ENCODE assay signal across 1 cellular context in the genomic region with DNA sequence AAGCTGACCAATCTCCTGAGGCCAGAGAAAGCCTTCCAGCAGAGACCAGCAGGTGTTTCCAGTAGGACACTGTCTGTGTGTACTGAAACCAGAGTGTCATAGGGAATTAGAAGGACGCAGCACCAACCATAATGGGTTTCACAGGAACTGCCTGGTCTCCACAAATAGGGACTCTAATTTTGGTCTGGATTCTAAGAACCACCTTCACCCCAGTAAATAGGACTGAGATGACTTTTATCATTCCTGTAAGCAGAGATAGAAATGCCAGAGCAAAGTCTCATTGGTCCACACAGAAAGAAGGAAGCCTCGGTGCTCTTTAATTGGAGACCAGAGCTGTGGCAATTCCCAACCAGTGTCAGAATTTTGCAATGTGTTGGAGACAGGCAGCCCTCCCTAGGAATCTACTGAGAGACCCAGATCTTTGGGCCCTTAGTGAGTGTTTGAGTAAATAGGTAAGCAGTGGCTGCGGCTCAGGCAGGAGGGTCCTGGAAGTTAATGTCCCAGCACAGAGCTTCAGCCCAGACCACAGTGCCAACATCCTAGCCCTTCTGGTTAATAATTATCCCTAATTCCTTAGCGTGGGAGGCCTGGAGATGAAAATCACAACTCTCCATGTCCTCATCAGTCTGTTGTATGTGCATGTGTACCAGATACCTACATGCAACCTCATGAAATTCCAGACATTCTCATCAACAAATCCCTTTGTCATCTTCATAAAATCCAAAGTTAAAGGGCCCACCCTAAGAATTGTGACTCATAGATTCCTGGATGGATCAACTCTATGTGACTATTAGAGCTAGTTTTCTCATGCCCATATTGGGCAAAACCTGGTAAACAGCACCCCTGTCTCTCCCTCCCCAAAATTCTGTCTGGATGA.
A peak's percentile ranks its signal among the peaks of the same experiment; 100 is the strongest.
TF ChIP-seq lines count a peak whose summit lies in the region.

No MANE protein-coding gene starts in this region.

TF ChIP-seq in HepG2, 621 proteins besides CTCF, POLR2A, EP300 and RAD21 (continued from another document):
- TF ChIP-seq, protein P1, sequence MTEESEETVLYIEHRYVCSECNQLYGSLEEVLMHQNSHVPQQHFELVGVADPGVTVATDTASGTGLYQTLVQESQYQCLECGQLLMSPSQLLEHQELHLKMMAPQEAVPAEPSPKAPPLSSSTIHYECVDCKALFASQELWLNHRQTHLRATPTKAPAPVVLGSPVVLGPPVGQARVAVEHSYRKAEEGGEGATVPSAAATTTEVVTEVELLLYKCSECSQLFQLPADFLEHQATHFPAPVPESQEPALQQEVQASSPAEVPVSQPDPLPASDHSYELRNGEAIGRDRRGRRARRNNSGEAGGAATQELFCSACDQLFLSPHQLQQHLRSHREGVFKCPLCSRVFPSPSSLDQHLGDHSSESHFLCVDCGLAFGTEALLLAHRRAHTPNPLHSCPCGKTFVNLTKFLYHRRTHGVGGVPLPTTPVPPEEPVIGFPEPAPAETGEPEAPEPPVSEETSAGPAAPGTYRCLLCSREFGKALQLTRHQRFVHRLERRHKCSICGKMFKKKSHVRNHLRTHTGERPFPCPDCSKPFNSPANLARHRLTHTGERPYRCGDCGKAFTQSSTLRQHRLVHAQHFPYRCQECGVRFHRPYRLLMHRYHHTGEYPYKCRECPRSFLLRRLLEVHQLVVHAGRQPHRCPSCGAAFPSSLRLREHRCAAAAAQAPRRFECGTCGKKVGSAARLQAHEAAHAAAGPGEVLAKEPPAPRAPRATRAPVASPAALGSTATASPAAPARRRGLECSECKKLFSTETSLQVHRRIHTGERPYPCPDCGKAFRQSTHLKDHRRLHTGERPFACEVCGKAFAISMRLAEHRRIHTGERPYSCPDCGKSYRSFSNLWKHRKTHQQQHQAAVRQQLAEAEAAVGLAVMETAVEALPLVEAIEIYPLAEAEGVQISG (CRISPR knock-in tag; IDR thresholded peaks at IDR 0.05): peak; percentile 33; the same call in 1 of the 2 replicates
- TF ChIP-seq TEAD3 (CRISPR knock-in tag; optimal IDR thresholded peaks at IDR 0.05; ENCODE audit: borderline replicate concordance) (peak; percentile 7), SOX6 (IDR thresholded peaks at IDR 0.05) (no peak), SOX6 (CRISPR knock-in tag; IDR thresholded peaks at IDR 0.05) (peak; percentile 69), CEBPG (CRISPR knock-in tag; IDR thresholded peaks at IDR 0.05) (peak; percentile 57), FOXA1 (IDR thresholded peaks at IDR 0.05) (no peak), FOXA1 (CRISPR knock-in tag; IDR thresholded peaks at IDR 0.05) (peak; percentile 60; the same call in 1 of the 2 replicates), STAG1 (CRISPR knock-in tag; IDR thresholded peaks at IDR 0.05) (0 out of 2 replicates have a peak, but pooled peaks have one; percentile 5), SPEN (CRISPR knock-in tag; IDR thresholded peaks at IDR 0.05; ENCODE audit: low read depth) (no peak), FOSL2 (CRISPR knock-in tag; IDR thresholded peaks at IDR 0.05) (peak; percentile 47), ETV5 (CRISPR knock-in tag; IDR thresholded peaks at IDR 0.05; ENCODE audit: borderline replicate concordance) (no peak), SALL1 (CRISPR knock-in tag; IDR thresholded peaks at IDR 0.05) (peak; percentile 55; the same call in 1 of the 2 replicates), ZBTB7B (CRISPR knock-in tag; IDR thresholded peaks at IDR 0.05) (peak; percentile 64; the same call in 1 of the 2 replicates), SMC3 (IDR thresholded peaks at IDR 0.05; ENCODE audit: low read length) (no peak), ISL2 (CRISPR knock-in tag; IDR thresholded peaks at IDR 0.05) (peak; percentile 38; the same call in 1 of the 2 replicates), KLF12 (CRISPR knock-in tag; IDR thresholded peaks at IDR 0.05; ENCODE audit: borderline replicate concordance) (no peak), HDAC1 (CRISPR knock-in tag; IDR thresholded peaks at IDR 0.05) (0 out of 2 replicates have a peak, but pooled peaks have one; percentile 34), PHF21A (CRISPR knock-in tag; IDR thresholded peaks at IDR 0.05) (peak; percentile 90), ZC3H13 (CRISPR knock-in tag; IDR thresholded peaks at IDR 0.05) (no peak), MEIS2 (CRISPR knock-in tag; IDR thresholded peaks at IDR 0.05) (0 out of 2 replicates have a peak, but pooled peaks have one; percentile 45), MAFK (conservative IDR thresholded peaks at IDR 0.05 in 1 of 2, IDR thresholded peaks at IDR 0.05 in 1 of 2; ENCODE audit: low read length in 2 of 2) (0 out of 4 replicates have a peak, but pooled peaks of 1 of the 2 experiments have one; percentile 2), ZFP62 (CRISPR knock-in tag; IDR thresholded peaks at IDR 0.05) (0 out of 2 replicates have a peak, but pooled peaks have one; percentile 26), PHF8 (CRISPR knock-in tag; IDR thresholded peaks at IDR 0.05) (no peak), LCORL (IDR thresholded peaks at IDR 0.05) (no peak), LCORL (CRISPR knock-in tag; IDR thresholded peaks at IDR 0.05) (peak; percentile 30; the same call in 1 of the 2 replicates), NR2F6 (IDR thresholded peaks at IDR 0.05) (no peak), NR2F6 (CRISPR knock-in tag; IDR thresholded peaks at IDR 0.05) (0 out of 2 replicates have a peak, but pooled peaks have one; percentile 25), FOXA3 (CRISPR knock-in tag; IDR thresholded peaks at IDR 0.05) (peak; percentile 69), FOXP1 (IDR thresholded peaks at IDR 0.05) (no peak), FOXP1 (CRISPR knock-in tag; IDR thresholded peaks at IDR 0.05) (0 out of 2 replicates have a peak, but pooled peaks have one; percentile 15), BCL6 (CRISPR knock-in tag; IDR thresholded peaks at IDR 0.05) (peak; percentile 28; the same call in 1 of the 2 replicates)
- TF ChIP-seq, protein P2, sequence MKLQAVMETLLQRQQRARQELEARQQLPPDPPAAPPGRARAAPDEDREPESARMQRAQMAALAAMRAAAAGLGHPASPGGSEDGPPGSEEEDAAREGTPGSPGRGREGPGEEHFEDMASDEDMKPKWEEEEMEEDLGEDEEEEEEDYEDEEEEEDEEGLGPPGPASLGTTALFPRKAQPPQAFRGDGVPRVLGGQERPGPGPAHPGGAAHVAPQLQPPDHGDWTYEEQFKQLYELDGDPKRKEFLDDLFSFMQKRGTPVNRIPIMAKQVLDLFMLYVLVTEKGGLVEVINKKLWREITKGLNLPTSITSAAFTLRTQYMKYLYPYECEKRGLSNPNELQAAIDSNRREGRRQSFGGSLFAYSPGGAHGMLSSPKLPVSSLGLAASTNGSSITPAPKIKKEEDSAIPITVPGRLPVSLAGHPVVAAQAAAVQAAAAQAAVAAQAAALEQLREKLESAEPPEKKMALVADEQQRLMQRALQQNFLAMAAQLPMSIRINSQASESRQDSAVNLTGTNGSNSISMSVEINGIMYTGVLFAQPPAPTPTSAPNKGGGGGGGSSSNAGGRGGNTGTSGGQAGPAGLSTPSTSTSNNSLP (IDR thresholded peaks at IDR 0.05; ENCODE audit: low read depth, low read length): peak; percentile 51
- TF ChIP-seq, protein P3, sequence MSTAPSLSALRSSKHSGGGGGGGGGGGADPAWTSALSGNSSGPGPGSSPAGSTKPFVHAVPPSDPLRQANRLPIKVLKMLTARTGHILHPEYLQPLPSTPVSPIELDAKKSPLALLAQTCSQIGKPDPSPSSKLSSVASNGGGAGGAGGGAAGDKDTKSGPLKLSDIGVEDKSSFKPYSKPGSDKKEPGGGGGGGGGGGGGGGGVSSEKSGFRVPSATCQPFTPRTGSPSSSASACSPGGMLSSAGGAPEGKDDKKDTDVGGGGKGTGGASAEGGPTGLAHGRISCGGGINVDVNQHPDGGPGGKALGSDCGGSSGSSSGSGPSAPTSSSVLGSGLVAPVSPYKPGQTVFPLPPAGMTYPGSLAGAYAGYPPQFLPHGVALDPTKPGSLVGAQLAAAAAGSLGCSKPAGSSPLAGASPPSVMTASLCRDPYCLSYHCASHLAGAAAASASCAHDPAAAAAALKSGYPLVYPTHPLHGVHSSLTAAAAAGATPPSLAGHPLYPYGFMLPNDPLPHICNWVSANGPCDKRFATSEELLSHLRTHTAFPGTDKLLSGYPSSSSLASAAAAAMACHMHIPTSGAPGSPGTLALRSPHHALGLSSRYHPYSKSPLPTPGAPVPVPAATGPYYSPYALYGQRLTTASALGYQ (CRISPR knock-in tag; IDR thresholded peaks at IDR 0.05): 0 out of 2 replicates have a peak, but pooled peaks have one; percentile 51
- TF ChIP-seq, protein P4, sequence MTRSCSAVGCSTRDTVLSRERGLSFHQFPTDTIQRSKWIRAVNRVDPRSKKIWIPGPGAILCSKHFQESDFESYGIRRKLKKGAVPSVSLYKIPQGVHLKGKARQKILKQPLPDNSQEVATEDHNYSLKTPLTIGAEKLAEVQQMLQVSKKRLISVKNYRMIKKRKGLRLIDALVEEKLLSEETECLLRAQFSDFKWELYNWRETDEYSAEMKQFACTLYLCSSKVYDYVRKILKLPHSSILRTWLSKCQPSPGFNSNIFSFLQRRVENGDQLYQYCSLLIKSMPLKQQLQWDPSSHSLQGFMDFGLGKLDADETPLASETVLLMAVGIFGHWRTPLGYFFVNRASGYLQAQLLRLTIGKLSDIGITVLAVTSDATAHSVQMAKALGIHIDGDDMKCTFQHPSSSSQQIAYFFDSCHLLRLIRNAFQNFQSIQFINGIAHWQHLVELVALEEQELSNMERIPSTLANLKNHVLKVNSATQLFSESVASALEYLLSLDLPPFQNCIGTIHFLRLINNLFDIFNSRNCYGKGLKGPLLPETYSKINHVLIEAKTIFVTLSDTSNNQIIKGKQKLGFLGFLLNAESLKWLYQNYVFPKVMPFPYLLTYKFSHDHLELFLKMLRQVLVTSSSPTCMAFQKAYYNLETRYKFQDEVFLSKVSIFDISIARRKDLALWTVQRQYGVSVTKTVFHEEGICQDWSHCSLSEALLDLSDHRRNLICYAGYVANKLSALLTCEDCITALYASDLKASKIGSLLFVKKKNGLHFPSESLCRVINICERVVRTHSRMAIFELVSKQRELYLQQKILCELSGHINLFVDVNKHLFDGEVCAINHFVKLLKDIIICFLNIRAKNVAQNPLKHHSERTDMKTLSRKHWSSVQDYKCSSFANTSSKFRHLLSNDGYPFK (CRISPR knock-in tag; IDR thresholded peaks at IDR 0.05; ENCODE audit: borderline replicate concordance): no peak
- TF ChIP-seq, protein P5, sequence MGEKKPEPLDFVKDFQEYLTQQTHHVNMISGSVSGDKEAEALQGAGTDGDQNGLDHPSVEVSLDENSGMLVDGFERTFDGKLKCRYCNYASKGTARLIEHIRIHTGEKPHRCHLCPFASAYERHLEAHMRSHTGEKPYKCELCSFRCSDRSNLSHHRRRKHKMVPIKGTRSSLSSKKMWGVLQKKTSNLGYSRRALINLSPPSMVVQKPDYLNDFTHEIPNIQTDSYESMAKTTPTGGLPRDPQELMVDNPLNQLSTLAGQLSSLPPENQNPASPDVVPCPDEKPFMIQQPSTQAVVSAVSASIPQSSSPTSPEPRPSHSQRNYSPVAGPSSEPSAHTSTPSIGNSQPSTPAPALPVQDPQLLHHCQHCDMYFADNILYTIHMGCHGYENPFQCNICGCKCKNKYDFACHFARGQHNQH (CRISPR knock-in tag; IDR thresholded peaks at IDR 0.05): peak; percentile 50; the same call in 1 of the 2 replicates
